22 cellular contexts compared by ENCODE assay signal in the genomic region with DNA sequence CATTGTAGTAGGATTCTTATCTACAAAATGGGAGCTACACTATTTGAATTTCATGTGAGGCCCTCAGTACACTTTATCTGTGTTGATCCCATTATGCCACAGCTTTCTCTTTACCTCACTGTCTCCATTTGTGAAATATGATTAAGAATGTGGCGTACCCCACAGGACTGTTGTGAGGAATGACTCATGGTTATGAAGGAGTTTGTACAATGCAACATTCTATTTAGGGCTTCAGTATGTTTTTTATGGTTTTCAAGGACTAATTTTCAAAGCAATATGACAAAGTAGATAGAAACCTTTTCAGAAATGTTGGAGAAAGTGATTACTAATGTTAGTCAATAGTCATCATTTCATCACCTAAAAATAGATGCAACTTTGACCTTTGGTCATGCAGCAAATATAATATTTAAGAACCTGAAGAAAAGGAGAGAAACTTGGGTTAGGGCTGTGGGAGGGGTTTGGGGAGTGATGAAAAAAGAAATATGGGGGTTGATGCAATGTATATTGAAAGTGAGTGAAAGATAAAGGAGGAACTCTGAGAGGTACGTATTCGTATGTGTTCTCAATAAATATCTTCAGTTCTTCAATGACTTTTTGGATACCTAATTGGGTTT. TPM values are rescaled to one million over a fixed set of nuclear protein-coding genes. Genes with fewer than 3 reads are reported as not detected.
DNase-seq lines count a peak whose midpoint lies in the region; ATAC-seq lines count a peak whose summit lies in the region.
"Had no signal": no experiment of that assay in that cellular context is flagged by ENCODE, and none has a peak within 500 bp of the region (broad histone marks: within the 10 kb centered on the region; RNA-seq: fewer than 3 reads in every experiment).

No MANE protein-coding gene starts in this region.

- no peaks in the 10 kb centered on the region for H3K9me3 Mint-ChIP-seq in activated T-cell treated with anti-CD3 and anti-CD28 coated beads, Interleukin-2, amount 50 U/mL, for 4 hours
- peaks cover 3% of the 10 kb centered on the region for H3K9me3 Mint-ChIP-seq in stimulated activated effector memory CD8-positive, alpha-beta T cell treated with anti-CD3 and anti-CD28 coated beads, Interleukin-12 subunit alpha, Interleukin-12 subunit beta, amount 100 ng/mL, for 72 hours
- H3K9me3 Mint-ChIP-seq: activated naive CD4-positive, alpha-beta T cell treated with anti-CD3 and anti-CD28 coated beads, Interleukin-2, amount 50 U/mL, for 24 hours; CD4-positive, alpha-beta T cell; endodermal cell; WTC11 had no signal

- peak; percentile 80 to 81 for ATAC-seq in activated T-cell treated with anti-CD3 and anti-CD28 coated beads, Interleukin-2, amount 50 U/mL, for 4 hours
- ATAC-seq in GM18868 (IDR thresholded peaks at IDR 0.05; ENCODE audit: unreplicated experiment), result peak; percentile 64
- peak; percentile 81 for ATAC-seq in stimulated activated effector memory CD8-positive, alpha-beta T cell treated with anti-CD3 and anti-CD28 coated beads, Interleukin-12 subunit alpha, Interleukin-12 subunit beta, amount 100 ng/mL, for 72 hours
- ATAC-seq in GM18909 (IDR thresholded peaks at IDR 0.05; ENCODE audit: poor library complexity, unreplicated experiment), result no peak
- ATAC-seq: WTC11 had no signal

- H3K27ac Mint-ChIP-seq in stimulated activated effector memory CD8-positive, alpha-beta T cell treated with anti-CD3 and anti-CD28 coated beads, Interleukin-12 subunit alpha, Interleukin-12 subunit beta, amount 100 ng/mL, for 72 hours, result no peak overlapping the region
- H3K27ac Mint-ChIP-seq: activated naive CD4-positive, alpha-beta T cell treated with anti-CD3 and anti-CD28 coated beads, Interleukin-2, amount 50 U/mL, for 24 hours; CD4-positive, alpha-beta T cell; endodermal cell; neural progenitor cell; progenitor cell of endocrine pancreas; WTC11 had no signal

- H3K36me3 Mint-ChIP-seq in activated T-cell treated with anti-CD3 and anti-CD28 coated beads, Interleukin-2, amount 50 U/mL, for 4 hours (ENCODE audit: insufficient read depth), result no peaks in the 10 kb centered on the region
- H3K36me3 Mint-ChIP-seq in stimulated activated effector memory CD8-positive, alpha-beta T cell treated with anti-CD3 and anti-CD28 coated beads, Interleukin-12 subunit alpha, Interleukin-12 subunit beta, amount 100 ng/mL, for 72 hours, result peaks cover 5% of the 10 kb centered on the region
- H3K36me3 Mint-ChIP-seq: activated naive CD4-positive, alpha-beta T cell treated with anti-CD3 and anti-CD28 coated beads, Interleukin-2, amount 50 U/mL, for 24 hours; neural progenitor cell; WTC11 had no signal

- H3K4me1 Mint-ChIP-seq in activated T-cell treated with anti-CD3 and anti-CD28 coated beads, Interleukin-2, amount 50 U/mL, for 4 hours (ENCODE audit: low read depth), result peaks cover 11% of the 10 kb centered on the region
- no peaks in the 10 kb centered on the region for H3K4me1 Mint-ChIP-seq in stimulated activated effector memory CD8-positive, alpha-beta T cell treated with anti-CD3 and anti-CD28 coated beads, Interleukin-12 subunit alpha, Interleukin-12 subunit beta, amount 100 ng/mL, for 72 hours
- H3K4me1 Mint-ChIP-seq: activated naive CD4-positive, alpha-beta T cell treated with anti-CD3 and anti-CD28 coated beads, Interleukin-2, amount 50 U/mL, for 24 hours; endodermal cell; WTC11 had no signal

- peaks cover 18% of the 10 kb centered on the region for H3K27me3 Mint-ChIP-seq in activated T-cell treated with anti-CD3 and anti-CD28 coated beads, Interleukin-2, amount 50 U/mL, for 4 hours (ENCODE audit: low read depth)
- H3K27me3 Mint-ChIP-seq: progenitor cell of endocrine pancreas had no signal

- H3K4me3 Mint-ChIP-seq in activated T-cell treated with anti-CD3 and anti-CD28 coated beads, Interleukin-2, amount 50 U/mL, for 4 hours, result no peak overlapping the region
- H3K4me3 Mint-ChIP-seq in stimulated activated effector memory CD8-positive, alpha-beta T cell treated with anti-CD3 and anti-CD28 coated beads, Interleukin-12 subunit alpha, Interleukin-12 subunit beta, amount 100 ng/mL, for 72 hours, result no peak overlapping the region
- H3K4me3 Mint-ChIP-seq: activated naive CD4-positive, alpha-beta T cell treated with anti-CD3 and anti-CD28 coated beads, Interleukin-2, amount 50 U/mL, for 24 hours; CD4-positive, alpha-beta T cell; endodermal cell; neural progenitor cell; WTC11 had no signal

- no peak for DNase-seq in activated T-cell treated with anti-CD3 and anti-CD28 coated beads, Interleukin-2, amount 50 U/mL, for 4 hours
- DNase-seq in activated T-cell treated with anti-CD3 and anti-CD28 coated beads for 4 hours (no peak), OCI-M1 (lab: John Stamatoyannopoulos, UW) (peak; percentile 29), T1000 (lab: John Stamatoyannopoulos, UW) (no peak), NCI-H2029 (lab: John Stamatoyannopoulos, UW) (no peak)
- no peak for DNase-seq in stimulated activated effector memory CD8-positive, alpha-beta T cell treated with anti-CD3 and anti-CD28 coated beads, Interleukin-12 subunit alpha, Interleukin-12 subunit beta, amount 100 ng/mL, for 72 hours (ENCODE audit: low spot score in 2 of 2)
- DNase-seq: brain microvascular endothelial cell; CD4-positive, alpha-beta T cell; DMS153; endodermal cell; left ventricle myocardium inferior; NCI-H1436 treated with DMSO at 0.1 percent for 48 hours; NCI-H2171; PC-9; thyroid gland had no signal

RNA-seq across cellular contexts. Expression of gene PIP5K1B, which starts 53.7 kb away (rescaled TPM):
- 1 to 10 TPM in 1 of 3 donors, under 1 TPM in 2; 0.48 to 1.6 (median 0.57) TPM for total RNA-seq in activated T-cell treated with anti-CD3 and anti-CD28 coated beads, Interleukin-2, amount 50 U/mL, for 4 hours
- total RNA-seq: CD4-positive, alpha-beta T cell; PC-9; smooth muscle cell had no signal
